Comparison of ENCODE assay signal across 8 cellular contexts in the genomic region with DNA sequence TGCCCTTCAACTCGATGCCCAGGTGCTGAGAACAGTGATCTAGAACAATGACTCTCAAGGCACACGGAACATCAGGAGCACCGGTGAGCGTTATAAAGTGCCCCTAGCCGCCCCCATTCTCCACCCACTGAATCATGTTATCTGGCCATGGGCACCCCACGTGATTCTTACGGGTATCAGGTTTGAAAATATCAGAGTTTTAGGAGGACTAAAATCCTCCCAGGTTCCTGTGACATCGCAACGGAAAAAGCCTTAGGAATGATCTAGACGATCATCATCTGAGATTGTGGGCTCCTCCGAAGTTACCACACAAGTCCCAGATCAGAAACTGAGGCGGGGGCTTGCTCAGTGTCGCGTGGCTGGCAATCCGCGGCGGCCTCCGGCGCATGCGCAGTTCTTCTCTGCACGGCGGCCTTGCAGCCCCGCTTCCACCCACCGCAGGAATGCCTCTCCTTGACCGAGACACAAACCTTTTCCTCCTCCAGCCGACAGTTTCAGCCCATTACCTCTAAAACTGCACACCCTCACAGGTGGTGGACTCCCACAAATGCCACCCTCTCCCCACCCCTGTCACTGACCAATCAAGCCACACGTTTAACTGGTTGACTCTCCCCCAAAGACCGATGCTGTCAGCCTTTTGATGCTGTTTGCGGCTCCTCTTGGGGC. TPM values are rescaled to one million over a fixed set of nuclear protein-coding genes. Genes with fewer than 3 reads are reported as not detected.
DNase-seq lines count a peak whose midpoint lies in the region; ATAC-seq and TF ChIP-seq lines count a peak whose summit lies in the region.

No MANE protein-coding gene starts in this region.

- H2BK120ac ChIP-seq in neuronal stem cell (ENCODE audit: low read depth, low read length): no peak overlapping the region

- TF ChIP-seq POLR2A in GM18505 (IDR thresholded peaks at IDR 0.05; ENCODE audit: borderline replicate concordance, extremely low read depth, insufficient read depth, insufficient read length) (no peak), gastroesophageal sphincter (IDR thresholded peaks at IDR 0.05) (no peak)

- H3K9me3 Mint-ChIP-seq in activated naive CD4-positive, alpha-beta T cell treated with anti-CD3 and anti-CD28 coated beads, Interleukin-2, amount 10 ng/mL, durations not matched to agents 7 days and 5 days: no peaks in the 10 kb centered on the region

- H3K27me3 ChIP-seq in NT2/D1 (ENCODE audit: insufficient read depth, insufficient read length): no peaks in the 10 kb centered on the region
- H3K27me3 ChIP-seq in neuronal stem cell (ENCODE audit: control insufficient read depth in 3 of 3, insufficient read depth in 3 of 3, low read depth in 1 of 3, low read length in 3 of 3): peaks cover 0 to 33% (median 0%) of the 10 kb centered on the region in 3 experiments
- no peaks in the 10 kb centered on the region for H3K27me3 ChIP-seq in gastroesophageal sphincter

- no peak overlapping the region for H2BK15ac ChIP-seq in neuronal stem cell (ENCODE audit: low read length)

- no peak for TF ChIP-seq CTCF in gastroesophageal sphincter (IDR thresholded peaks at IDR 0.05)

- H3K9ac ChIP-seq in NT2/D1 (ENCODE audit: insufficient read length, low read depth): no peak overlapping the region
- H3K9ac ChIP-seq in neuronal stem cell (ENCODE audit: low read depth, low read length, poor library complexity): no peak overlapping the region

- no peak overlapping the region for H3K27ac Mint-ChIP-seq in activated naive CD4-positive, alpha-beta T cell treated with anti-CD3 and anti-CD28 coated beads, Interleukin-2, amount 10 ng/mL, durations not matched to agents 7 days and 5 days

- no peak overlapping the region for H4K91ac ChIP-seq in neuronal stem cell (ENCODE audit: low read depth, low read length, poor library complexity)

- H3K4ac ChIP-seq in neuronal stem cell (ENCODE audit: low read length): no peak overlapping the region

- H2BK12ac ChIP-seq in neuronal stem cell (ENCODE audit: low read length): no peak overlapping the region

- H3K79me1 ChIP-seq in neuronal stem cell (ENCODE audit: low read depth, low read length): no peaks in the 10 kb centered on the region

- peak; percentile 60 for DNase-seq in NT2/D1 (ENCODE audit: low read depth, low spot score)
- peak; percentile 47 for DNase-seq in activated naive CD4-positive, alpha-beta T cell treated with anti-CD3 and anti-CD28 coated beads, Interleukin-2, amount 10 ng/mL, durations not matched to agents 7 days and 5 days
- DNase-seq in iPS-NIHi11 (ENCODE audit: low spot score): peak; percentile 78
- peak; percentile 56 for DNase-seq in stimulated activated CD4-positive, alpha-beta T cell treated with anti-CD3 and anti-CD28 coated beads, Interleukin-2, amount 100 ng/mL, for 4 hours (ENCODE audit: low read depth)
- DNase-seq in neuronal stem cell (ENCODE audit: low spot score): no peak

- no peak overlapping the region for H2BK5ac ChIP-seq in neuronal stem cell (ENCODE audit: low read length)

- no peaks in the 10 kb centered on the region for H3K9me3 ChIP-seq in NT2/D1 (ENCODE audit: insufficient read depth, low read length)
- no peaks in the 10 kb centered on the region for H3K9me3 ChIP-seq in neuronal stem cell (replicated peaks in 1 of 2; ENCODE audit: control insufficient read depth in 2 of 2, insufficient read depth in 1 of 2, low read depth in 1 of 2, low read length in 2 of 2)
- H3K9me3 ChIP-seq in gastroesophageal sphincter: no peaks in the 10 kb centered on the region

- H2AK5ac ChIP-seq in neuronal stem cell (ENCODE audit: low read depth, low read length): no peak overlapping the region

- no peaks in the 10 kb centered on the region for H3K4me1 ChIP-seq in NT2/D1 (ENCODE audit: insufficient read depth, insufficient read length)
- no peaks in the 10 kb centered on the region for H3K4me1 ChIP-seq in neuronal stem cell (ENCODE audit: control insufficient read depth in 2 of 2, insufficient read depth in 1 of 2, low read depth in 1 of 2, low read length in 2 of 2)
- H3K4me1 ChIP-seq in gastroesophageal sphincter: peaks cover 0 to 12% (median 4%) of the 10 kb centered on the region in 3 donors

- H4K8ac ChIP-seq in neuronal stem cell (ENCODE audit: low read depth, low read length): no peak overlapping the region

- H3K36me3 ChIP-seq in NT2/D1 (ENCODE audit: insufficient read depth, insufficient read length, low read length) (no peaks in the 10 kb centered on the region), neuronal stem cell (replicated peaks in 1 of 2; ENCODE audit: control insufficient read depth in 2 of 2, insufficient read depth in 2 of 2, low read length in 2 of 2) (no peaks in the 10 kb centered on the region), gastroesophageal sphincter (no peaks in the 10 kb centered on the region)

- no peaks in the 10 kb centered on the region for H3K36me3 Mint-ChIP-seq in activated naive CD4-positive, alpha-beta T cell treated with anti-CD3 and anti-CD28 coated beads, Interleukin-2, amount 10 ng/mL, durations not matched to agents 7 days and 5 days

- H3K4me1 Mint-ChIP-seq in activated naive CD4-positive, alpha-beta T cell treated with anti-CD3 and anti-CD28 coated beads, Interleukin-2, amount 10 ng/mL, durations not matched to agents 7 days and 5 days: peaks cover 14% of the 10 kb centered on the region

- peaks cover 43% of the 10 kb centered on the region for H3K27me3 Mint-ChIP-seq in activated naive CD4-positive, alpha-beta T cell treated with anti-CD3 and anti-CD28 coated beads, Interleukin-2, amount 10 ng/mL, durations not matched to agents 7 days and 5 days

- CTCF ChIA-PET in activated naive CD4-positive, alpha-beta T cell treated with anti-CD3 and anti-CD28 coated beads, Interleukin-2, amount 10 ng/mL, durations not matched to agents 7 days and 5 days (lab: Charles Lee): interaction anchor here (1.8 kb wide), 1 partner anchor 12 kb away, joined by 8 read pairs; no protein-coding TSS in a partner anchor

- H3K18ac ChIP-seq in neuronal stem cell (ENCODE audit: low read length): no peak overlapping the region

- H3K4me2 ChIP-seq in neuronal stem cell (ENCODE audit: insufficient read depth, low read length, poor library complexity, severe bottlenecking): no peak overlapping the region

- ATAC-seq in GM18505 (IDR thresholded peaks at IDR 0.05; ENCODE audit: unreplicated experiment) (no peak), SK-N-SH treated with all-trans-retinoic acid at 6 μM for 48 hours (no peak), gastroesophageal sphincter (no peak)

- no peak overlapping the region for H2AFZ ChIP-seq in neuronal stem cell (ENCODE audit: low read length)

- no peak overlapping the region for H3K4me3 Mint-ChIP-seq in activated naive CD4-positive, alpha-beta T cell treated with anti-CD3 and anti-CD28 coated beads, Interleukin-2, amount 10 ng/mL, durations not matched to agents 7 days and 5 days

- no peak overlapping the region for H3K14ac ChIP-seq in neuronal stem cell (ENCODE audit: low read length)

- WGBS in neuronal stem cell (ENCODE audit: extremely low coverage in 2 of 2, insufficient read length in 2 of 2, insufficient replicate concordance in 1 of 2), 2 donors: no CpG with 5 or more reads among the region's 29 CpGs
- 6 to 24% methylated on average over 12 to 24 of the region's 29 CpGs for WGBS in gastroesophageal sphincter (ENCODE audit: low coverage in 1 of 2), 2 donors

- H3K4me3 ChIP-seq in NT2/D1 (ENCODE audit: insufficient read length, low read depth) (no peak overlapping the region), neuronal stem cell (ENCODE audit: low read length in 2 of 2) (no peak overlapping the region), gastroesophageal sphincter (peak overlapping the region in 1 of 2 donors; percentile 39)

- H3K27ac ChIP-seq in neuronal stem cell (replicated peaks; ENCODE audit: low read length) (no peak overlapping the region), gastroesophageal sphincter (no peak overlapping the region)

- H3K23ac ChIP-seq in neuronal stem cell (ENCODE audit: low read depth, low read length, poor library complexity): no peak overlapping the region

- TF ChIP-seq EP300 in gastroesophageal sphincter (IDR thresholded peaks at IDR 0.05): no peak

TF ChIP-seq in SK-N-SH treated with all-trans-retinoic acid at 6 μM for 48 hours, 23 proteins besides CTCF, POLR2A, EP300 and RAD21 (continues in another document):
- TF ChIP-seq ZFP30 (CRISPR knock-in tag; IDR thresholded peaks at IDR 0.05) (no peak), ZNF70 (CRISPR knock-in tag; IDR thresholded peaks at IDR 0.05) (no peak), ARNTL (CRISPR knock-in tag; IDR thresholded peaks at IDR 0.05; ENCODE audit: borderline replicate concordance, low read depth) (no peak), ZNF565 (CRISPR knock-in tag; conservative IDR thresholded peaks at IDR 0.05; ENCODE audit: low read depth) (no peak), ZC3H10 (CRISPR knock-in tag; IDR thresholded peaks at IDR 0.05) (no peak), TCF4 (CRISPR knock-in tag; IDR thresholded peaks at IDR 0.05; ENCODE audit: borderline replicate concordance) (no peak), ZNF8 (CRISPR knock-in tag; IDR thresholded peaks at IDR 0.05) (no peak), TSHZ2 (CRISPR knock-in tag; IDR thresholded peaks at IDR 0.05) (no peak)

RNA-seq across cellular contexts. Expression of gene MRPL33, which starts 5.8 kb away (rescaled TPM):
- polyA plus RNA-seq in neuronal stem cell (2013, experiment 1 of 2): 419 TPM
- polyA plus RNA-seq in neuronal stem cell (2013, experiment 2 of 2): 412 TPM
- 100 to 1,000 TPM; 216 to 448 (median 360) TPM for total RNA-seq in gastroesophageal sphincter
